ENCODE assay signal across 1 cellular context in the genomic region with DNA sequence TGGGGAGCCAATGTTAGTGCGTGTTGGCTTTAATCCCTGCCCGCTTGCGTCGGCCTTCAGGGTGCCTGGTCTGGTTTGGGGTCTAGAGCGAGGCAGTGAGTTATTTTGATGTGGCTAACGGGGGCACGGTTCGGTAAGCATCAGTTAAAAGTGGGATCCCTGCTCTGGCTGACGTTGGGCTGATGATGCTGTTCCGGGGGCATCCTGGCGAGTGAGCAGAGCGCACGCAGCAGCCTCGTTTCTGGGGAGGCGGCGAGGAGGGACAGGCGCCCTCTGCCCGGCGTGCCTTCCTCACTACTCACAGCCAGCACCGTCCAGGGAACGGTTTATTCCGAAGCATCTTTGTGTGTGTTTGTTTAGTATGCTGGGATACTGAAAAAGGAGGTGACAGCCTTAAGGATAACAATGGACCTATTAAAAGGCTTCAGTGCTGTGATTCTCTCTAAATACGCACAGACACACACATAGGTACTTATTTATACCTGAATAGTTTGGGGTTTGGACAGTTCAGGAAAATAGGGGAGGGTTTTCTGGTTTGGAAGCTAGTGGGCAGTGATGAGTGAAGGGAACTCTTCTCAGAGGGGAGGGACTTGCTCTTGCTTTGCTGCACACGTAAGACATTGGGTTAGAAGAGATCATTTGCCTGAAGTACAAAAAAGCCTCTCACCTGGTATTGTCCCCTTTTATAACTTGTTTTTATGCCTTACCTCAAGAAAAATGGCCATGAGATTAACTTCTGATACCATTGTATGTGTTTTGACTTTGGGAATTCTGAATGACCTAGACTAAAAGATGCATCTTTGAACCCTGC.
TF ChIP-seq lines count a peak whose summit lies in the region.

No MANE protein-coding gene starts in this region.

TF ChIP-seq in HepG2, 621 proteins besides CTCF, POLR2A, EP300 and RAD21 (continued from another document and continues in another):
- TF ChIP-seq, protein P1, sequence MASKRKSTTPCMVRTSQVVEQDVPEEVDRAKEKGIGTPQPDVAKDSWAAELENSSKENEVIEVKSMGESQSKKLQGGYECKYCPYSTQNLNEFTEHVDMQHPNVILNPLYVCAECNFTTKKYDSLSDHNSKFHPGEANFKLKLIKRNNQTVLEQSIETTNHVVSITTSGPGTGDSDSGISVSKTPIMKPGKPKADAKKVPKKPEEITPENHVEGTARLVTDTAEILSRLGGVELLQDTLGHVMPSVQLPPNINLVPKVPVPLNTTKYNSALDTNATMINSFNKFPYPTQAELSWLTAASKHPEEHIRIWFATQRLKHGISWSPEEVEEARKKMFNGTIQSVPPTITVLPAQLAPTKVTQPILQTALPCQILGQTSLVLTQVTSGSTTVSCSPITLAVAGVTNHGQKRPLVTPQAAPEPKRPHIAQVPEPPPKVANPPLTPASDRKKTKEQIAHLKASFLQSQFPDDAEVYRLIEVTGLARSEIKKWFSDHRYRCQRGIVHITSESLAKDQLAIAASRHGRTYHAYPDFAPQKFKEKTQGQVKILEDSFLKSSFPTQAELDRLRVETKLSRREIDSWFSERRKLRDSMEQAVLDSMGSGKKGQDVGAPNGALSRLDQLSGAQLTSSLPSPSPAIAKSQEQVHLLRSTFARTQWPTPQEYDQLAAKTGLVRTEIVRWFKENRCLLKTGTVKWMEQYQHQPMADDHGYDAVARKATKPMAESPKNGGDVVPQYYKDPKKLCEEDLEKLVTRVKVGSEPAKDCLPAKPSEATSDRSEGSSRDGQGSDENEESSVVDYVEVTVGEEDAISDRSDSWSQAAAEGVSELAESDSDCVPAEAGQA (IDR thresholded peaks at IDR 0.05; ENCODE audit: low read depth), result peak; percentile 50; the same call in 1 of the 2 replicates
- TF ChIP-seq, protein P1 (CRISPR knock-in tag; IDR thresholded peaks at IDR 0.05; ENCODE audit: borderline replicate concordance), result no peak
- TF ChIP-seq ZNF678 (CRISPR knock-in tag; IDR thresholded peaks at IDR 0.05) (peak; percentile 37; the same call in 1 of the 2 replicates), KDM1A (CRISPR knock-in tag; IDR thresholded peaks at IDR 0.05) (peak; percentile 41; the same call in 1 of the 2 replicates), TBX2 (CRISPR knock-in tag; IDR thresholded peaks at IDR 0.05; ENCODE audit: borderline replicate concordance) (peak; percentile 44; the same call in 1 of the 2 replicates), GZF1 (CRISPR knock-in tag; IDR thresholded peaks at IDR 0.05) (peak; percentile 52; the same call in 1 of the 2 replicates), ZNF552 (CRISPR knock-in tag; IDR thresholded peaks at IDR 0.05; ENCODE audit: borderline replicate concordance) (no peak), PHF21A (CRISPR knock-in tag; IDR thresholded peaks at IDR 0.05) (peak; percentile 73), ZMAT3 (CRISPR knock-in tag; conservative IDR thresholded peaks at IDR 0.05) (0 out of 2 replicates have a peak, but pooled peaks have one; percentile 24), ZNF577 (CRISPR knock-in tag; IDR thresholded peaks at IDR 0.05; ENCODE audit: borderline replicate concordance, low read depth) (no peak), MAZ (IDR thresholded peaks at IDR 0.05; ENCODE audit: borderline replicate concordance, low read depth, low read length) (0 out of 2 replicates have a peak, but pooled peaks have one; percentile 55), MAZ (CRISPR knock-in tag; IDR thresholded peaks at IDR 0.05; ENCODE audit: low read depth) (no peak), PHF8 (CRISPR knock-in tag; IDR thresholded peaks at IDR 0.05) (0 out of 2 replicates have a peak, but pooled peaks have one; percentile 33), PHF20 (CRISPR knock-in tag; IDR thresholded peaks at IDR 0.05) (peak; percentile 50; the same call in 1 of the 2 replicates), ZMYM3 (CRISPR knock-in tag; IDR thresholded peaks at IDR 0.05) (no peak; the same call in 1 of the 2 replicates), ZNF589 (CRISPR knock-in tag; conservative IDR thresholded peaks at IDR 0.05) (peak; percentile 73; the same call in 1 of the 2 replicates)
- TF ChIP-seq, protein P2, sequence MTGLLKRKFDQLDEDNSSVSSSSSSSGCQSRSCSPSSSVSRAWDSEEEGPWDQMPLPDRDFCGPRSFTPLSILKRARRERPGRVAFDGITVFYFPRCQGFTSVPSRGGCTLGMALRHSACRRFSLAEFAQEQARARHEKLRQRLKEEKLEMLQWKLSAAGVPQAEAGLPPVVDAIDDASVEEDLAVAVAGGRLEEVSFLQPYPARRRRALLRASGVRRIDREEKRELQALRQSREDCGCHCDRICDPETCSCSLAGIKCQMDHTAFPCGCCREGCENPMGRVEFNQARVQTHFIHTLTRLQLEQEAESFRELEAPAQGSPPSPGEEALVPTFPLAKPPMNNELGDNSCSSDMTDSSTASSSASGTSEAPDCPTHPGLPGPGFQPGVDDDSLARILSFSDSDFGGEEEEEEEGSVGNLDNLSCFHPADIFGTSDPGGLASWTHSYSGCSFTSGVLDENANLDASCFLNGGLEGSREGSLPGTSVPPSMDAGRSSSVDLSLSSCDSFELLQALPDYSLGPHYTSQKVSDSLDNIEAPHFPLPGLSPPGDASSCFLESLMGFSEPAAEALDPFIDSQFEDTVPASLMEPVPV (CRISPR knock-in tag; IDR thresholded peaks at IDR 0.05), result peak; percentile 19; the same call in 1 of the 2 replicates
- TF ChIP-seq, protein P3, sequence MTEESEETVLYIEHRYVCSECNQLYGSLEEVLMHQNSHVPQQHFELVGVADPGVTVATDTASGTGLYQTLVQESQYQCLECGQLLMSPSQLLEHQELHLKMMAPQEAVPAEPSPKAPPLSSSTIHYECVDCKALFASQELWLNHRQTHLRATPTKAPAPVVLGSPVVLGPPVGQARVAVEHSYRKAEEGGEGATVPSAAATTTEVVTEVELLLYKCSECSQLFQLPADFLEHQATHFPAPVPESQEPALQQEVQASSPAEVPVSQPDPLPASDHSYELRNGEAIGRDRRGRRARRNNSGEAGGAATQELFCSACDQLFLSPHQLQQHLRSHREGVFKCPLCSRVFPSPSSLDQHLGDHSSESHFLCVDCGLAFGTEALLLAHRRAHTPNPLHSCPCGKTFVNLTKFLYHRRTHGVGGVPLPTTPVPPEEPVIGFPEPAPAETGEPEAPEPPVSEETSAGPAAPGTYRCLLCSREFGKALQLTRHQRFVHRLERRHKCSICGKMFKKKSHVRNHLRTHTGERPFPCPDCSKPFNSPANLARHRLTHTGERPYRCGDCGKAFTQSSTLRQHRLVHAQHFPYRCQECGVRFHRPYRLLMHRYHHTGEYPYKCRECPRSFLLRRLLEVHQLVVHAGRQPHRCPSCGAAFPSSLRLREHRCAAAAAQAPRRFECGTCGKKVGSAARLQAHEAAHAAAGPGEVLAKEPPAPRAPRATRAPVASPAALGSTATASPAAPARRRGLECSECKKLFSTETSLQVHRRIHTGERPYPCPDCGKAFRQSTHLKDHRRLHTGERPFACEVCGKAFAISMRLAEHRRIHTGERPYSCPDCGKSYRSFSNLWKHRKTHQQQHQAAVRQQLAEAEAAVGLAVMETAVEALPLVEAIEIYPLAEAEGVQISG (CRISPR knock-in tag; IDR thresholded peaks at IDR 0.05), result peak; percentile 66
- TF ChIP-seq, protein P4, sequence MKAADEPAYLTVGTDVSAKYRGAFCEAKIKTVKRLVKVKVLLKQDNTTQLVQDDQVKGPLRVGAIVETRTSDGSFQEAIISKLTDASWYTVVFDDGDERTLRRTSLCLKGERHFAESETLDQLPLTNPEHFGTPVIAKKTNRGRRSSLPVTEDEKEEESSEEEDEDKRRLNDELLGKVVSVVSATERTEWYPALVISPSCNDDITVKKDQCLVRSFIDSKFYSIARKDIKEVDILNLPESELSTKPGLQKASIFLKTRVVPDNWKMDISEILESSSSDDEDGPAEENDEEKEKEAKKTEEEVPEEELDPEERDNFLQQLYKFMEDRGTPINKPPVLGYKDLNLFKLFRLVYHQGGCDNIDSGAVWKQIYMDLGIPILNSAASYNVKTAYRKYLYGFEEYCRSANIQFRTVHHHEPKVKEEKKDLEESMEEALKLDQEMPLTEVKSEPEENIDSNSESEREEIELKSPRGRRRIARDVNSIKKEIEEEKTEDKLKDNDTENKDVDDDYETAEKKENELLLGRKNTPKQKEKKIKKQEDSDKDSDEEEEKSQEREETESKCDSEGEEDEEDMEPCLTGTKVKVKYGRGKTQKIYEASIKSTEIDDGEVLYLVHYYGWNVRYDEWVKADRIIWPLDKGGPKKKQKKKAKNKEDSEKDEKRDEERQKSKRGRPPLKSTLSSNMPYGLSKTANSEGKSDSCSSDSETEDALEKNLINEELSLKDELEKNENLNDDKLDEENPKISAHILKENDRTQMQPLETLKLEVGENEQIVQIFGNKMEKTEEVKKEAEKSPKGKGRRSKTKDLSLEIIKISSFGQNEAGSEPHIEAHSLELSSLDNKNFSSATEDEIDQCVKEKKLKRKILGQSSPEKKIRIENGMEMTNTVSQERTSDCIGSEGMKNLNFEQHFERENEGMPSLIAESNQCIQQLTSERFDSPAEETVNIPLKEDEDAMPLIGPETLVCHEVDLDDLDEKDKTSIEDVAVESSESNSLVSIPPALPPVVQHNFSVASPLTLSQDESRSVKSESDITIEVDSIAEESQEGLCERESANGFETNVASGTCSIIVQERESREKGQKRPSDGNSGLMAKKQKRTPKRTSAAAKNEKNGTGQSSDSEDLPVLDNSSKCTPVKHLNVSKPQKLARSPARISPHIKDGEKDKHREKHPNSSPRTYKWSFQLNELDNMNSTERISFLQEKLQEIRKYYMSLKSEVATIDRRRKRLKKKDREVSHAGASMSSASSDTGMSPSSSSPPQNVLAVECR (CRISPR knock-in tag; IDR thresholded peaks at IDR 0.05; ENCODE audit: borderline replicate concordance), result peak; percentile 57; the same call in 1 of the 2 replicates
- TF ChIP-seq, protein P5, sequence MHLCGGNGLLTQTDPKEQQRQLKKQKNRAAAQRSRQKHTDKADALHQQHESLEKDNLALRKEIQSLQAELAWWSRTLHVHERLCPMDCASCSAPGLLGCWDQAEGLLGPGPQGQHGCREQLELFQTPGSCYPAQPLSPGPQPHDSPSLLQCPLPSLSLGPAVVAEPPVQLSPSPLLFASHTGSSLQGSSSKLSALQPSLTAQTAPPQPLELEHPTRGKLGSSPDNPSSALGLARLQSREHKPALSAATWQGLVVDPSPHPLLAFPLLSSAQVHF (CRISPR knock-in tag; IDR thresholded peaks at IDR 0.05), result 0 out of 2 replicates have a peak, but pooled peaks have one; percentile 27
- TF ChIP-seq, protein P6, sequence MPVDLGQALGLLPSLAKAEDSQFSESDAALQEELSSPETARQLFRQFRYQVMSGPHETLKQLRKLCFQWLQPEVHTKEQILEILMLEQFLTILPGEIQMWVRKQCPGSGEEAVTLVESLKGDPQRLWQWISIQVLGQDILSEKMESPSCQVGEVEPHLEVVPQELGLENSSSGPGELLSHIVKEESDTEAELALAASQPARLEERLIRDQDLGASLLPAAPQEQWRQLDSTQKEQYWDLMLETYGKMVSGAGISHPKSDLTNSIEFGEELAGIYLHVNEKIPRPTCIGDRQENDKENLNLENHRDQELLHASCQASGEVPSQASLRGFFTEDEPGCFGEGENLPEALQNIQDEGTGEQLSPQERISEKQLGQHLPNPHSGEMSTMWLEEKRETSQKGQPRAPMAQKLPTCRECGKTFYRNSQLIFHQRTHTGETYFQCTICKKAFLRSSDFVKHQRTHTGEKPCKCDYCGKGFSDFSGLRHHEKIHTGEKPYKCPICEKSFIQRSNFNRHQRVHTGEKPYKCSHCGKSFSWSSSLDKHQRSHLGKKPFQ (CRISPR knock-in tag; IDR thresholded peaks at IDR 0.05; ENCODE audit: insufficient replicate concordance), result peak; percentile 76
- TF ChIP-seq, protein P7, sequence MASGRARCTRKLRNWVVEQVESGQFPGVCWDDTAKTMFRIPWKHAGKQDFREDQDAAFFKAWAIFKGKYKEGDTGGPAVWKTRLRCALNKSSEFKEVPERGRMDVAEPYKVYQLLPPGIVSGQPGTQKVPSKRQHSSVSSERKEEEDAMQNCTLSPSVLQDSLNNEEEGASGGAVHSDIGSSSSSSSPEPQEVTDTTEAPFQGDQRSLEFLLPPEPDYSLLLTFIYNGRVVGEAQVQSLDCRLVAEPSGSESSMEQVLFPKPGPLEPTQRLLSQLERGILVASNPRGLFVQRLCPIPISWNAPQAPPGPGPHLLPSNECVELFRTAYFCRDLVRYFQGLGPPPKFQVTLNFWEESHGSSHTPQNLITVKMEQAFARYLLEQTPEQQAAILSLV (CRISPR knock-in tag; IDR thresholded peaks at IDR 0.05; ENCODE audit: borderline replicate concordance), result peak; percentile 57; the same call in 1 of the 2 replicates
- TF ChIP-seq, protein P8, sequence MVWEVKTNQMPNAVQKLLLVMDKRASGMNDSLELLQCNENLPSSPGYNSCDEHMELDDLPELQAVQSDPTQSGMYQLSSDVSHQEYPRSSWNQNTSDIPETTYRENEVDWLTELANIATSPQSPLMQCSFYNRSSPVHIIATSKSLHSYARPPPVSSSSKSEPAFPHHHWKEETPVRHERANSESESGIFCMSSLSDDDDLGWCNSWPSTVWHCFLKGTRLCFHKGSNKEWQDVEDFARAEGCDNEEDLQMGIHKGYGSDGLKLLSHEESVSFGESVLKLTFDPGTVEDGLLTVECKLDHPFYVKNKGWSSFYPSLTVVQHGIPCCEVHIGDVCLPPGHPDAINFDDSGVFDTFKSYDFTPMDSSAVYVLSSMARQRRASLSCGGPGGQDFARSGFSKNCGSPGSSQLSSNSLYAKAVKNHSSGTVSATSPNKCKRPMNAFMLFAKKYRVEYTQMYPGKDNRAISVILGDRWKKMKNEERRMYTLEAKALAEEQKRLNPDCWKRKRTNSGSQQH (CRISPR knock-in tag; IDR thresholded peaks at IDR 0.05; ENCODE audit: low read depth), result peak; percentile 28; the same call in 1 of the 2 replicates
- TF ChIP-seq, protein P9, sequence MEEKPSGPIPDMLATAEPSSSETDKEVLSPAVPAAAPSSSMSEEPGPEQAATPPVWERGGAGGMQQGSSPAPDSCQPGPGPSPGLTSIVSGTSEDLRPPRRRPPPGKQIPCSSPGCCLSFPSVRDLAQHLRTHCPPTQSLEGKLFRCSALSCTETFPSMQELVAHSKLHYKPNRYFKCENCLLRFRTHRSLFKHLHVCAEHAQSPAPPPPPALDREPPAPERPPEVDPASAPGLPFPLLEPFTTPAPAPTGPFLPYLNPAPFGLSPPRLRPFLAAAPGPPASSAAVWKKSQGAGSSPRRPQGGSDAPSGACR (CRISPR knock-in tag; IDR thresholded peaks at IDR 0.05), result peak; percentile 82; the same call in 1 of the 2 replicates
- TF ChIP-seq, protein P10, sequence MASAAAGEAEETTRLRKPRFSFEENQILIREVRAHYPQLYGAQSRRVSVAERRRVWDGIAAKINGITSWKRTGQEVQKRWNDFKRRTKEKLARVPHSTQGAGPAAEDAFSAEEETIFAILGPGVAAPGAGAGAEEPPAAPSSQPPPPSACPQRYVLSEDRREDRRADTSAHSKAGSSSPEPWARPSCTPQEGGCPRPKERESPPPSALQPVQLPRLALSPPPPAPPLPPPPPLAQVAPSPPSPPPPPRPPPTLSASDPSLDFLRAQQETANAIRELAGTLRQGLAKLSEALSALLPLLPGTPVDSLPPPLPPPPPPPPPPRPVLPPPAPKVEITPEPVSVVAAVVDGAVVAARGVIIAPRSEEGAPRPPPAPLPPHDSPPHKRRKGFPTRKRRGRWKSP (CRISPR knock-in tag; IDR thresholded peaks at IDR 0.05), result peak; percentile 46
